In genomic region chrX:47283015-47283771, GRCh38 we compare ENCODE assay signal across 7 cellular contexts. TPM values are rescaled to one million over a fixed set of nuclear protein-coding genes. Genes with fewer than 3 reads are reported as not detected.
DNase-seq lines count a peak whose midpoint lies in the region; ATAC-seq, FAIRE-seq and TF ChIP-seq lines count a peak whose summit lies in the region.

No MANE protein-coding gene starts in this region.

- H3K4me3 ChIP-seq in bronchial epithelial cell (ENCODE audit: low read depth, low read length) = no peak overlapping the region
- no peak overlapping the region for H3K4me3 ChIP-seq in coronary artery

- peak; percentile 50 for FAIRE-seq in bronchial epithelial cell (lab: Jason Lieb, UNC)

- peak; percentile 34 for DNase-seq in GM20000 (ENCODE audit: low spot score)
- peak; percentile 56 for DNase-seq in NCI-H146 (lab: John Stamatoyannopoulos, UW)
- peak; percentile 47 for DNase-seq in bronchial epithelial cell (ENCODE audit: low read depth)
- peak; percentile 5 for DNase-seq in pons (ENCODE audit: low spot score)
- DNase-seq in coronary artery (ENCODE audit: low spot score) = no peak
- no peak for DNase-seq in activated T-cell treated with anti-CD3 and anti-CD28 coated beads, Interleukin-2, amount 50 U/mL, for 24 hours

- no peak overlapping the region for H3K27ac Mint-ChIP-seq in activated T-cell treated with anti-CD3 and anti-CD28 coated beads, Interleukin-2, amount 50 U/mL, for 24 hours

- H3K36me3 ChIP-seq in bronchial epithelial cell (ENCODE audit: control insufficient read depth, insufficient read depth, low read length) = no peaks in the 10 kb centered on the region

- H3K27ac ChIP-seq in coronary artery = no peak overlapping the region

- H3K4me3 Mint-ChIP-seq in activated T-cell treated with anti-CD3 and anti-CD28 coated beads, Interleukin-2, amount 50 U/mL, for 24 hours = no peak overlapping the region

- TF ChIP-seq CTCF in GM20000 (IDR thresholded peaks at IDR 0.05; ENCODE audit: extremely low read depth, missing control alignments) (no peak), bronchial epithelial cell (IDR thresholded peaks at IDR 0.05; ENCODE audit: insufficient read depth, low read length, severe bottlenecking) (no peak), coronary artery (IDR thresholded peaks at IDR 0.05) (no peak)

- H3K4me1 Mint-ChIP-seq in activated T-cell treated with anti-CD3 and anti-CD28 coated beads, Interleukin-2, amount 50 U/mL, for 24 hours (ENCODE audit: low read depth) = no peaks in the 10 kb centered on the region

- no peaks in the 10 kb centered on the region for H3K9me3 Mint-ChIP-seq in activated T-cell treated with anti-CD3 and anti-CD28 coated beads, Interleukin-2, amount 50 U/mL, for 24 hours

- H3K27me3 ChIP-seq in bronchial epithelial cell (ENCODE audit: control insufficient read depth, insufficient read depth, low read length) = no peaks in the 10 kb centered on the region

- no peaks in the 10 kb centered on the region for H3K36me3 Mint-ChIP-seq in activated T-cell treated with anti-CD3 and anti-CD28 coated beads, Interleukin-2, amount 50 U/mL, for 24 hours (ENCODE audit: low read depth)

- ATAC-seq in GM18870 (IDR thresholded peaks at IDR 0.05; ENCODE audit: unreplicated experiment) = no peak

- peaks cover 31% of the 10 kb centered on the region for H3K27me3 Mint-ChIP-seq in activated T-cell treated with anti-CD3 and anti-CD28 coated beads, Interleukin-2, amount 50 U/mL, for 24 hours

RNA-seq across cellular contexts. Expression of gene USP11, which starts 50.4 kb away (rescaled TPM):
- 6.1 and 7.3 TPM in 2 replicates for total RNA-seq in bronchial epithelial cell

Comparison
In these comparisons a context has a peak if more than half of its experiments do, and no peak if none do; other contexts are left out.
1. DNase-seq: peak in GM20000 (single experiment), NCI-H146 (single experiment), bronchial epithelial cell (single experiment) and pons (single experiment); none in coronary artery (single experiment) and activated T-cell treated with anti-CD3 and anti-CD28 coated beads, Interleukin-2, amount 50 U/mL, for 24 hours (single experiment).